1 cellular context compared by ENCODE assay signal in the genomic region with DNA sequence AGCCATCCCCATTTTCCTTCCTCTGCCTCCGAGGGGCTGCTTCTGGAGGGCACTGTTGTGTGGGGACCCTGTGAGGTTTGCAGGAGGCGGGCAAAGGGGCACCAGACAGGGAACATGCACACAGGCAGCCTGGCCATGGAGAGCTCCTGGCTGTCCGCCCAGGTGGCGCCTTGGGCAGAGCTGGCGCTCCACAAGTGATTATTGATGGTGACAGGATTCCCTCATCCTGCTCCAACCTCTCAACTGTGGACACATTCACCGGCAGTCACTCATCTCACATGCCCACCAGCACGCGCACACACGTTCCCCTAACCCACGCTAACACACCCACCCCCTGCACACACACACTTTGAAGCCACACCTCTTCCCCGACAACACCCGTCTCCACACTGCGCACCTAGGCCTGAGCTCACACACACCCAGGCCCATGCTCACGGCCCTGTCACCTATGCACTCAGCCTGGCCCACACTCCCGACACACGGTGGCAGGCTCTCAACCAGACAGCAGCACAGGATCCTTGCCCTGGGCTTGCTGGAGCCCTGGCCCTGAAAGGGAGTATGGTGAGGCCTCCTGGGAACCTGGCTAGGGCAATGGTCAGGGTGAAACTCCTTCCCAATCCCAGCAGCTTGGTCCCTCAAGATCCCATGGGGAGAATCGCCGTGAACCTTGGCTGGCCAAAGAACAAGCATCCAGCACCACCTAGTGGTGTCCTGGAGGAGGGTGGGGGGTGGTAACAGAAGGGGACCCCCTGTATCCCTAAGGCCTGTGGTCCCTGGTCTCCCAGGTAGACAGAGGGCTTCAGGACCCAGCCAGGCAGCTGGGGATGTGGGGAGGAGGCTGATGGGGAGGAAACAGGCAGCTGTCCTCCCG.
TF ChIP-seq lines count a peak whose summit lies in the region.

No MANE protein-coding gene starts in this region.

TF ChIP-seq in endothelial cell of umbilical vein, 7 proteins besides CTCF, POLR2A, EP300 and RAD21 (continued from another document):
- no peak for TF ChIP-seq JUN (IDR thresholded peaks at IDR 0.05; ENCODE audit: borderline replicate concordance, insufficient read depth, insufficient read length, low read depth)
- TF ChIP-seq, protein P1, sequence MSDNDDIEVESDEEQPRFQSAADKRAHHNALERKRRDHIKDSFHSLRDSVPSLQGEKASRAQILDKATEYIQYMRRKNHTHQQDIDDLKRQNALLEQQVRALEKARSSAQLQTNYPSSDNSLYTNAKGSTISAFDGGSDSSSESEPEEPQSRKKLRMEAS (IDR thresholded peaks at IDR 0.05; ENCODE audit: insufficient read depth, insufficient read length): no peak
- no peak for TF ChIP-seq EZH2 (IDR thresholded peaks at IDR 0.05; ENCODE audit: borderline replicate concordance, low read depth, low read length, severe bottlenecking)
